Comparison of ENCODE assay signal across 8 cellular contexts in the genomic region with DNA sequence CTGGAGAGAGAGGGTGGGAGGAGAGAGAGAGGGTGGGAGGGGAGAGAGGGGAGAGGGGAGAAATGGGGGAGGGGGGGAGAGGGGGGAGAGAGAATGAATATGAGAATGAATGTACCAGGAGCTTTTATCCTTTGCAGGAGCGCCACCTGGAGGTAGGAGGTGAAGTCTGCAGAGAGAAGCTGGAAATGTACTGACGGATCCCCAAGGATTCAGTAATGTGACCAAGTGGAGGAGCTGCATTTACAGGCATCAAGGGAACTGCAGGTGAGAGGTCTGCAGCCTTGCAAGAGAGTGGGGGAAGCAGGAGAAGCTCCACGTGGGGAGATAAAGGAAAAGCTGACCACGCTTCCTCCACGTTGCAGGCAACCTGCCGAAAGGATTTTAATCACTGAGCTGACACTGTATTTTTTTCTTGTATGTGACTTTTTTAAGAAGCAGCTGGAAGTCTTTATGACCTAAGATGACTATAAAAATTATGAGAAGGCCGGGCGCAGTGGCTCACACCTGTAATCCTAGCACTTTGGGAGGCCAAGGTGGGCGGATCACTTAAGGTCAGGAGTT. TPM values are rescaled to one million over a fixed set of nuclear protein-coding genes. Genes with fewer than 3 reads are reported as not detected.
DNase-seq lines count a peak whose midpoint lies in the region; ATAC-seq and TF ChIP-seq lines count a peak whose summit lies in the region.

No MANE protein-coding gene starts in this region.

- POLR2A ChIA-PET in RWPE1 (lab: Yijun Ruan, JAX; ENCODE audit: low non-redundant PET), result no interaction called here

- ATAC-seq in CD4-positive, CD25-positive, alpha-beta regulatory T cell (ENCODE audit: low read depth in 2 of 2), result no peak
- no peak for ATAC-seq in sciatic nerve
- ATAC-seq in GM19328 (IDR thresholded peaks at IDR 0.05; ENCODE audit: unreplicated experiment), result no peak

- CTCF ChIA-PET in RWPE1 (lab: Yijun Ruan, JAX), result interaction anchor here (0.5 to 1.6 kb wide), 17 partner anchors 14 to 1411 kb away, joined by 3 to 18 read pairs (median 4); no protein-coding TSS in a partner anchor

- DNase-seq in CD4-positive, CD25-positive, alpha-beta regulatory T cell, result peak; percentile 27 to 54 (median 28)
- DNase-seq in HFFc6 (peak; percentile 46), RWPE1 (ENCODE audit: low spot score) (peak; percentile 45), right atrium auricular region (ENCODE audit: low spot score) (peak; percentile 62), sciatic nerve (ENCODE audit: low spot score) (peak; percentile 63), NCI-H510A treated with DMSO at 0.1 percent for 48 hours (lab: John Stamatoyannopoulos, UW) (no peak)
- DNase-seq in activated naive CD4-positive, alpha-beta T cell treated with anti-CD3 and anti-CD28 coated beads, Interleukin-2, amount 50 U/mL, for 16 hours, result peak; percentile 46

- no peak overlapping the region for H3K27ac ChIP-seq in CD4-positive, CD25-positive, alpha-beta regulatory T cell (ENCODE audit: insufficient read depth, low read length, poor library complexity, severe bottlenecking)
- H3K27ac ChIP-seq in RWPE1 (no peak overlapping the region), right atrium auricular region (no peak overlapping the region)

- no peaks in the 10 kb centered on the region for H3K4me1 ChIP-seq in CD4-positive, CD25-positive, alpha-beta regulatory T cell (ENCODE audit: control insufficient read depth, insufficient read depth, low read length, poor library complexity, severe bottlenecking)
- no peaks in the 10 kb centered on the region for H3K4me1 ChIP-seq in right atrium auricular region

- H3K4me1 Mint-ChIP-seq in CD4-positive, CD25-positive, alpha-beta regulatory T cell, result peaks cover 0 to 4% (median under 1%) of the 10 kb centered on the region in 4 donors
- H3K4me1 Mint-ChIP-seq in HFFc6 (ENCODE audit: low read depth), result peaks cover 22% of the 10 kb centered on the region

- peak; percentile 79 for TF ChIP-seq CTCF in HFFc6 (IDR thresholded peaks at IDR 0.05)
- peak; percentile 68 for TF ChIP-seq CTCF in RWPE1 (conservative IDR thresholded peaks at IDR 0.05; ENCODE audit: low read depth)
- TF ChIP-seq CTCF in right atrium auricular region (IDR thresholded peaks at IDR 0.05), result peak in 1 of 2 donors; percentile 64

- H3K4me3 Mint-ChIP-seq in CD4-positive, CD25-positive, alpha-beta regulatory T cell, result no peak overlapping the region
- H3K4me3 Mint-ChIP-seq in HFFc6, result no peak overlapping the region; the same call in 1 of the 2 replicates

- intact Hi-C loops in sciatic nerve (cut with DNase I), result no loop called here

- no peaks in the 10 kb centered on the region for H3K27me3 ChIP-seq in CD4-positive, CD25-positive, alpha-beta regulatory T cell (ENCODE audit: control insufficient read depth, insufficient read depth, low read length)
- H3K27me3 ChIP-seq in right atrium auricular region, result no peaks in the 10 kb centered on the region

- H3K36me3 ChIP-seq in CD4-positive, CD25-positive, alpha-beta regulatory T cell (ENCODE audit: control insufficient read depth, insufficient read depth, low read length), result no peaks in the 10 kb centered on the region
- no peaks in the 10 kb centered on the region for H3K36me3 ChIP-seq in right atrium auricular region

- no peak overlapping the region for H3K27ac Mint-ChIP-seq in CD4-positive, CD25-positive, alpha-beta regulatory T cell
- no peak overlapping the region for H3K27ac Mint-ChIP-seq in HFFc6

- H3K36me3 Mint-ChIP-seq in CD4-positive, CD25-positive, alpha-beta regulatory T cell, result no peaks in the 10 kb centered on the region
- no peaks in the 10 kb centered on the region for H3K36me3 Mint-ChIP-seq in HFFc6 (ENCODE audit: low read depth)

- H3K27me3 Mint-ChIP-seq in CD4-positive, CD25-positive, alpha-beta regulatory T cell, result peaks cover 6% of the 10 kb centered on the region
- peaks cover 2% of the 10 kb centered on the region; the same call in 1 of the 2 replicates for H3K27me3 Mint-ChIP-seq in HFFc6 (ENCODE audit: insufficient read depth)

- no peak overlapping the region for H3K4me3 ChIP-seq in CD4-positive, CD25-positive, alpha-beta regulatory T cell (ENCODE audit: low read depth, low read length)
- H3K4me3 ChIP-seq in right atrium auricular region, result no peak overlapping the region

- H3K9me3 Mint-ChIP-seq in CD4-positive, CD25-positive, alpha-beta regulatory T cell, result peaks cover 0 to 2% (median 0%) of the 10 kb centered on the region in 7 donors
- H3K9me3 Mint-ChIP-seq in HFFc6, result no peaks in the 10 kb centered on the region

- H3K9me3 ChIP-seq in CD4-positive, CD25-positive, alpha-beta regulatory T cell (ENCODE audit: control insufficient read depth in 2 of 2, low read length in 2 of 2), result no peaks in the 10 kb centered on the region
- H3K9me3 ChIP-seq in right atrium auricular region, result no peaks in the 10 kb centered on the region

RNA-seq across cellular contexts. Expression of a gene that starts 33.7 kb away (rescaled TPM):
- total RNA-seq in CD4-positive, CD25-positive, alpha-beta regulatory T cell, result not detected
- polyA plus RNA-seq in CD4-positive, CD25-positive, alpha-beta regulatory T cell, result not detected
- total RNA-seq in HFFc6 (2021; fragmentation: NEBNext Ultra II Directional; extraction: Animal tissue kit (Norgen Biotek cat#: 25700)), result 1 to 10 TPM in 4 of 6 experiments, not detected in 2; 1.5 to 2.0 (median 1.8) TPM
- total RNA-seq in right atrium auricular region (not detected), sciatic nerve (0.76 TPM)

RNA-seq across cellular contexts. Expression of a gene that starts 38.6 kb away (rescaled TPM):
- not detected for total RNA-seq in CD4-positive, CD25-positive, alpha-beta regulatory T cell
- not detected for polyA plus RNA-seq in CD4-positive, CD25-positive, alpha-beta regulatory T cell
- total RNA-seq in HFFc6 (2021; fragmentation: NEBNext Ultra II Directional; extraction: Animal tissue kit (Norgen Biotek cat#: 25700)), result not detected
- total RNA-seq in right atrium auricular region, result under 1 TPM in 1 of 2 donors, not detected in 1; 0.31 TPM
- total RNA-seq in sciatic nerve, result not detected

RNA-seq across cellular contexts. Expression of a gene that starts 51.2 kb away (rescaled TPM):
- total RNA-seq in CD4-positive, CD25-positive, alpha-beta regulatory T cell, result not detected
- not detected for polyA plus RNA-seq in CD4-positive, CD25-positive, alpha-beta regulatory T cell
- not detected for total RNA-seq in HFFc6 (2021; fragmentation: NEBNext Ultra II Directional; extraction: Animal tissue kit (Norgen Biotek cat#: 25700))
- total RNA-seq in right atrium auricular region (not detected), sciatic nerve (not detected)
